Comparison of ENCODE assay signal across 13 cellular contexts in the genomic region with DNA sequence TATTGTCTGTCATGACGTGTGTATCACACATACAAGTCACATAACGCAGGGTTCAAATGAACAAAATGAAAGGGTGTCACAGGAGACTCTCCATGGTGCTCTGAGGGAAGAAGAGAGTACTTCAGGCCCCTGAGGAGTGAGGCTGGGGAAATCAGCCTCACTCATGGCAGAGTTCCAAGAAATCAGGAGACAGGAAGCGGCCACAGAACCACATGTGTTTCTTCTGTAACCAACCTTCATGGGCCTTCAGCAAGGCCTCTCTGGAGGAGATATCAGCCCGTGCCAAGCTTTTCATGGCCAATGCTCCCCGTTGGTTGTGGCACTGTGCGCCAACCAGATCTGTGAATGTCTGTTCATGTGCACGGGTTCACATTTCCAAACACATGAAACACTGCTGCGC.
DNase-seq lines count a peak whose midpoint lies in the region; ATAC-seq and TF ChIP-seq lines count a peak whose summit lies in the region.
"Had no signal": no experiment of that assay in that cellular context is flagged by ENCODE, and none has a peak within 500 bp of the region (broad histone marks: within the 10 kb centered on the region; RNA-seq: fewer than 3 reads in every experiment).

No MANE protein-coding gene starts in this region.

- no peak for TF ChIP-seq CTCF in left ventricle myocardium inferior (IDR thresholded peaks at IDR 0.05; ENCODE audit: borderline replicate concordance)

- POLR2A ChIA-PET in naive thymus-derived CD8-positive, alpha-beta T cell (lab: Charles Lee): interaction anchor here (0.7 kb wide), 1 partner anchor 1079 kb away, joined by 3 read pairs; no protein-coding TSS in a partner anchor

- peaks cover 14% of the 10 kb centered on the region for H3K9me3 Mint-ChIP-seq in activated naive CD8-positive, alpha-beta T cell treated with anti-CD3 and anti-CD28 coated beads, Interleukin-2, amount 50 U/mL, for 24 hours
- peaks cover 4 to 30% (median 15%) of the 10 kb centered on the region in 9 donors for H3K9me3 Mint-ChIP-seq in naive thymus-derived CD8-positive, alpha-beta T cell

- no peak overlapping the region for H3K27ac Mint-ChIP-seq in activated naive CD8-positive, alpha-beta T cell treated with anti-CD3 and anti-CD28 coated beads, Interleukin-2, amount 50 U/mL, for 24 hours
- H3K27ac Mint-ChIP-seq in naive thymus-derived CD8-positive, alpha-beta T cell: peak overlapping the region in 6 of 10 donors; percentile 3 to 80 (median 48)
- H3K27ac Mint-ChIP-seq: B cell had no signal

- no peaks in the 10 kb centered on the region for H3K36me3 ChIP-seq in left ventricle myocardium inferior
- H3K36me3 ChIP-seq: gastrocnemius medialis had no signal

- no peaks in the 10 kb centered on the region for H3K36me3 Mint-ChIP-seq in activated naive CD8-positive, alpha-beta T cell treated with anti-CD3 and anti-CD28 coated beads, Interleukin-2, amount 50 U/mL, for 24 hours (ENCODE audit: low read depth)
- H3K36me3 Mint-ChIP-seq in naive thymus-derived CD8-positive, alpha-beta T cell: peaks cover 0 to 13% (median 12%) of the 10 kb centered on the region in 3 donors

- no peaks in the 10 kb centered on the region for H3K27me3 Mint-ChIP-seq in activated naive CD8-positive, alpha-beta T cell treated with anti-CD3 and anti-CD28 coated beads, Interleukin-2, amount 50 U/mL, for 24 hours
- H3K27me3 Mint-ChIP-seq in naive thymus-derived CD8-positive, alpha-beta T cell: no peaks in the 10 kb centered on the region

- H3K4me3 Mint-ChIP-seq in activated naive CD8-positive, alpha-beta T cell treated with anti-CD3 and anti-CD28 coated beads, Interleukin-2, amount 50 U/mL, for 24 hours: no peak overlapping the region
- peak overlapping the region in 8 of 10 donors; percentile 26 to 59 (median 41) for H3K4me3 Mint-ChIP-seq in naive thymus-derived CD8-positive, alpha-beta T cell
- H3K4me3 Mint-ChIP-seq: activated T-cell treated with anti-CD3 and anti-CD28 coated beads, Interleukin-2, amount 50 U/mL, for 4 hours; B cell; nephron had no signal

- DNase-seq in NCI-H345 (lab: John Stamatoyannopoulos, UW) (peak; percentile 43), NCI-H345 treated with DMSO at 0.1 percent for 48 hours (lab: John Stamatoyannopoulos, UW; ENCODE audit: unreplicated experiment) (no peak), Kasumi-1 (lab: John Stamatoyannopoulos, UW) (peak; percentile 63 to 66), left ventricle myocardium inferior (no peak), caudate nucleus (lab: John Stamatoyannopoulos, UW) (no peak)
- no peak for DNase-seq in activated naive CD8-positive, alpha-beta T cell treated with anti-CD3 and anti-CD28 coated beads, Interleukin-2, amount 50 U/mL, for 24 hours
- peak in 9 of 10 donors; percentile 12 to 70 (median 44) for DNase-seq in naive thymus-derived CD8-positive, alpha-beta T cell
- DNase-seq: activated T-cell treated with anti-CD3 and anti-CD28 coated beads, Interleukin-2, amount 50 U/mL, for 4 hours; gastrocnemius medialis; NK-92 treated with Interleukin-12 subunit alpha and Interleukin-12 subunit beta, amount 100 ng/mL, for 24 hours had no signal

- H3K4me1 Mint-ChIP-seq in activated naive CD8-positive, alpha-beta T cell treated with anti-CD3 and anti-CD28 coated beads, Interleukin-2, amount 50 U/mL, for 24 hours: peaks cover 13% of the 10 kb centered on the region
- H3K4me1 Mint-ChIP-seq in naive thymus-derived CD8-positive, alpha-beta T cell: peaks cover 13 to 33% (median 24%) of the 10 kb centered on the region in 4 donors
- H3K4me1 Mint-ChIP-seq: B cell, nephron had no signal

- no peak overlapping the region for H3K4me3 ChIP-seq in left ventricle myocardium inferior
- H3K4me3 ChIP-seq: gastrocnemius medialis had no signal

- H3K9me3 ChIP-seq in left ventricle myocardium inferior (replicated peaks): peaks cover 20% of the 10 kb centered on the region
- H3K9me3 ChIP-seq: gastrocnemius medialis had no signal

- ATAC-seq in activated naive CD8-positive, alpha-beta T cell treated with anti-CD3 and anti-CD28 coated beads, Interleukin-2, amount 50 U/mL, for 24 hours: peak; percentile 15
- peak; percentile 91 to 95 for ATAC-seq in naive thymus-derived CD8-positive, alpha-beta T cell
- no peak for ATAC-seq in HG02642 (IDR thresholded peaks at IDR 0.05; ENCODE audit: poor library complexity, unreplicated experiment)
- ATAC-seq: gastrocnemius medialis had no signal

- peaks cover 4% of the 10 kb centered on the region for H3K27me3 ChIP-seq in left ventricle myocardium inferior (ENCODE audit: low read depth)
- H3K27me3 ChIP-seq: gastrocnemius medialis had no signal

- H3K4me1 ChIP-seq in left ventricle myocardium inferior: no peaks in the 10 kb centered on the region
- H3K4me1 ChIP-seq: gastrocnemius medialis had no signal

- intact Hi-C loops in left ventricle myocardium inferior (cut with micrococcal nuclease): no loop called here

- H3K27ac ChIP-seq in left ventricle myocardium inferior (replicated peaks) (no peak overlapping the region), caudate nucleus (ENCODE audit: low read depth, low read length) (no peak overlapping the region)
- H3K27ac ChIP-seq: gastrocnemius medialis had no signal

Comparison
In these comparisons a context has a peak if more than half of its experiments do, and no peak if none do; other contexts are left out.
1. DNase-seq: peak in NCI-H345 (single experiment), Kasumi-1 (2 of 2) and naive thymus-derived CD8-positive, alpha-beta T cell (9 of 10); none in NCI-H345 treated with DMSO at 0.1 percent for 48 hours (single experiment), activated naive CD8-positive, alpha-beta T cell treated with anti-CD3 and anti-CD28 coated beads, Interleukin-2, amount 50 U/mL, for 24 hours (single experiment), left ventricle myocardium inferior (single experiment) and caudate nucleus (0 of 61).